8 cellular contexts compared by ENCODE assay signal in genomic region chr6:44431118-44431725, GRCh38. TPM values are rescaled to one million over a fixed set of nuclear protein-coding genes. Genes with fewer than 3 reads are reported as not detected.
DNase-seq lines count a peak whose midpoint lies in the region; ATAC-seq and TF ChIP-seq lines count a peak whose summit lies in the region.

No MANE protein-coding gene starts in this region.

- H3K9me3 ChIP-seq in A673 (ENCODE audit: low read depth, low read length, poor library complexity, severe bottlenecking) (no peaks in the 10 kb centered on the region), Loucy (ENCODE audit: insufficient read depth, low read depth, low read length) (no peaks in the 10 kb centered on the region), SU-DHL-6 (ENCODE audit: insufficient read depth, low read length) (no peaks in the 10 kb centered on the region), liver (ENCODE audit: control insufficient read depth in 4 of 4, low read length in 3 of 4) (no peaks in the 10 kb centered on the region), thoracic aorta (no peaks in the 10 kb centered on the region)

- POLR2A ChIA-PET in A673 (lab: Charles Lee; ENCODE audit: low non-redundant PET): no interaction called here

- peak; percentile 83 to 85 for TF ChIP-seq RAD21 in liver (IDR thresholded peaks at IDR 0.05)

- peak; percentile 82 for ATAC-seq in thoracic aorta (ENCODE audit: insufficient number of reproducible peaks, low FRiP score, low read depth)

- BruUV-seq in A673 (replicated peaks; lab: Mats Ljungman, UMichigan): no TSS peak

- H3K9me2 ChIP-seq in Loucy (replicated peaks; ENCODE audit: low read depth, low read length) (no peaks in the 10 kb centered on the region), SU-DHL-6 (replicated peaks; ENCODE audit: insufficient read depth, low read length) (no peaks in the 10 kb centered on the region)

- TF ChIP-seq CTCF in A673 (conservative IDR thresholded peaks at IDR 0.05; ENCODE audit: low read depth, low read length): peak; percentile 82
- peak; percentile 80 for TF ChIP-seq CTCF in Loucy (conservative IDR thresholded peaks at IDR 0.05; ENCODE audit: low read length)
- peak; percentile 93 for TF ChIP-seq CTCF in SU-DHL-6 (IDR thresholded peaks at IDR 0.05; ENCODE audit: insufficient read depth, low read length, poor library complexity, severe bottlenecking)
- TF ChIP-seq CTCF in choroid plexus epithelial cell (conservative IDR thresholded peaks at IDR 0.05; ENCODE audit: low read depth, low read length): peak; percentile 73
- TF ChIP-seq CTCF in liver (IDR thresholded peaks at IDR 0.05; ENCODE audit: low read depth, low read length, missing input control): peak; percentile 62
- peak; percentile 67 for TF ChIP-seq CTCF in thoracic aorta (IDR thresholded peaks at IDR 0.05)

- DNase-seq in A673 (ENCODE audit: low spot score) (peak; percentile 73), GM04504 (ENCODE audit: low read depth) (peak; percentile 51), choroid plexus epithelial cell (ENCODE audit: low read depth) (peak; percentile 88), thoracic aorta (ENCODE audit: low spot score) (no peak), cortex of kidney (lab: John Stamatoyannopoulos, UW) (no peak)

- H3K27ac ChIP-seq in A673 (ENCODE audit: low read depth, low read length, poor library complexity, severe bottlenecking) (no peak overlapping the region), SU-DHL-6 (ENCODE audit: low read depth, low read length) (no peak overlapping the region), liver (ENCODE audit: low read depth in 1 of 2, low read length in 2 of 2) (no peak overlapping the region), thoracic aorta (peak overlapping the region; percentile 16 to 68)

- H3K4me3 ChIP-seq in A673 (ENCODE audit: low read depth, low read length, poor library complexity, severe bottlenecking) (no peak overlapping the region), Loucy (ENCODE audit: low read length, poor library complexity, severe bottlenecking) (no peak overlapping the region), SU-DHL-6 (ENCODE audit: insufficient read depth, low read length, poor library complexity, severe bottlenecking) (no peak overlapping the region), choroid plexus epithelial cell (ENCODE audit: low read depth, low read length) (no peak overlapping the region), liver (ENCODE audit: low read depth in 1 of 3, low read length in 3 of 3) (no peak overlapping the region), thoracic aorta (peak overlapping the region; percentile 22)

- H3K4me1 ChIP-seq in A673 (ENCODE audit: insufficient read depth, low read length, poor library complexity, severe bottlenecking) (peaks cover 5% of the 10 kb centered on the region), Loucy (ENCODE audit: insufficient read depth, low read length, poor library complexity, severe bottlenecking) (no peaks in the 10 kb centered on the region), liver (ENCODE audit: control insufficient read depth in 4 of 4, insufficient read depth in 4 of 4, low read length in 3 of 4) (peaks cover 0 to 11% (median 7%) of the 10 kb centered on the region in 4 donors), thoracic aorta (ENCODE audit: control insufficient read depth in 1 of 2, low read depth in 2 of 2) (peaks cover 19 to 45% of the 10 kb centered on the region in 2 donors)

- intact Hi-C loops in A673 (cut with micrococcal nuclease; ENCODE audit: unreplicated experiment): loop anchor here (2.0 kb wide), 1 partner anchor 26 kb away; no protein-coding TSS in a partner anchor

- no peak overlapping the region for H2AFZ ChIP-seq in Loucy (ENCODE audit: low read length)
- H2AFZ ChIP-seq in SU-DHL-6 (ENCODE audit: low read depth, low read length, severe bottlenecking): no peak overlapping the region

- H3F3A ChIP-seq in Loucy (ENCODE audit: low read depth) (no peaks in the 10 kb centered on the region), SU-DHL-6 (ENCODE audit: insufficient read depth) (peaks cover 43% of the 10 kb centered on the region)

- CTCF ChIA-PET in A673 (lab: Charles Lee): no interaction called here

- H3K36me3 ChIP-seq in A673 (ENCODE audit: insufficient read depth, low read length, poor library complexity, severe bottlenecking) (peaks cover 59% of the 10 kb centered on the region), Loucy (ENCODE audit: insufficient read depth, low read length) (peaks cover 71% of the 10 kb centered on the region), SU-DHL-6 (ENCODE audit: low read length) (peaks cover 73% of the 10 kb centered on the region), liver (ENCODE audit: control insufficient read depth in 4 of 4, insufficient read depth in 3 of 4, low read depth in 1 of 4, low read length in 3 of 4) (peaks cover 3 to 37% (median 25%) of the 10 kb centered on the region in 4 donors), thoracic aorta (peaks cover 11% of the 10 kb centered on the region)

- peaks cover 26% of the 10 kb centered on the region for H4K20me1 ChIP-seq in Loucy (ENCODE audit: insufficient read depth, low read length, poor library complexity, severe bottlenecking)
- peaks cover 17% of the 10 kb centered on the region; the same call in 1 of the 2 replicates for H4K20me1 ChIP-seq in SU-DHL-6 (ENCODE audit: low read depth, low read length)

- peaks cover 20% of the 10 kb centered on the region for H3K79me2 ChIP-seq in Loucy (ENCODE audit: insufficient read depth, low read length)
- H3K79me2 ChIP-seq in SU-DHL-6 (ENCODE audit: insufficient read depth, low read length): peaks cover 46% of the 10 kb centered on the region

- H3K9ac ChIP-seq in Loucy (ENCODE audit: low read depth, low read length, poor library complexity, severe bottlenecking) (no peak overlapping the region), SU-DHL-6 (ENCODE audit: low read length) (no peak overlapping the region), liver (ENCODE audit: low read depth in 1 of 2, low read length in 2 of 2) (no peak overlapping the region)

- H3K4me2 ChIP-seq in Loucy (ENCODE audit: low read depth, low read length, poor library complexity, severe bottlenecking): no peak overlapping the region
- no peak overlapping the region for H3K4me2 ChIP-seq in SU-DHL-6 (ENCODE audit: low read depth, low read length, poor library complexity, severe bottlenecking)

- 89% methylated on average over 1 of the region's 1 CpG for WGBS in liver

- no peaks in the 10 kb centered on the region for H3K27me3 ChIP-seq in A673 (replicated peaks; ENCODE audit: insufficient read depth, low read depth, low read length, poor library complexity)
- H3K27me3 ChIP-seq in Loucy (ENCODE audit: insufficient read depth, low read length, poor library complexity, severe bottlenecking): no peaks in the 10 kb centered on the region
- H3K27me3 ChIP-seq in SU-DHL-6 (ENCODE audit: low read length): no peaks in the 10 kb centered on the region
- H3K27me3 ChIP-seq in liver (ENCODE audit: control insufficient read depth in 4 of 4, insufficient read depth in 4 of 4, low read length in 3 of 4): no peaks in the 10 kb centered on the region
- H3K27me3 ChIP-seq in thoracic aorta (replicated peaks; ENCODE audit: insufficient read depth): no peaks in the 10 kb centered on the region

TF ChIP-seq in liver, 16 proteins besides CTCF, POLR2A, EP300 and RAD21:
- TF ChIP-seq HNF4A (conservative IDR thresholded peaks at IDR 0.05): no peak
TF ChIP-seq in liver: peak in this region for 0.

RNA-seq across cellular contexts. Expression of gene CDC5L, which starts 43.7 kb away (rescaled TPM):
- total RNA-seq in A673 (2021) (42.2 and 43.9 TPM in 2 replicates), liver (10 to 100 TPM; 12.2 to 12.3 TPM), thoracic aorta (10 to 100 TPM; 19.6 to 21.7 TPM)
- 1 to 10 TPM; 5.4 to 9.8 TPM for polyA plus RNA-seq in liver

Comparison
In these comparisons a context has a peak if more than half of its experiments do, and no peak if none do; other contexts are left out.
1. DNase-seq: peak in A673 (single experiment), GM04504 (single experiment) and choroid plexus epithelial cell (single experiment); none in thoracic aorta (single experiment) and cortex of kidney (single experiment).
2. H3K27ac ChIP-seq: peak in thoracic aorta (2 of 2); none in A673 (single experiment), SU-DHL-6 (single experiment) and liver (0 of 2).
3. Peak in every context shown above with its lines, with median percentiles within 50 percentile points of each other: CTCF ChIP-seq.